Comparison of ENCODE assay signal across 16 cellular contexts in the genomic region with DNA sequence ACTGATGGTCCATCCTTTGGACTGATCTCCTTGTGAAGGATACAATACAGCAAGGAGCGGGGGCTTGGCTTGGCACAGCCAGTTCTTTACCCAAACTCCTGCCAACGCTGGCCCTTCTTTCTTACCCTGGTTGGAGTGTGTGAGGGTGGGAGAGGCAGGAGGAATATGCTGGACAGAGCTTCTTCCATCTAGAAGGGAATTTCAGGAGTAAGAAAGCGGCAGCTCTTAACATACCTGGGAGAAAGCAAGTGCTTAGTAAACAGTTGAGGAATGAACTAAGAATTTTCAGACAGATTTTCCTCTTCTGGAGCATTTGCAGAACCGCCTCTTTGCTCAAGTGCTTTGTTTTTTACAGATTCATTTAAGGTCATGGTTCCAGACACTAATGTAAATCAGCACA.
"Had no signal": no experiment of that assay in that cellular context is flagged by ENCODE, and none has a peak within 500 bp of the region (broad histone marks: within the 10 kb centered on the region; RNA-seq: fewer than 3 reads in every experiment).

No MANE protein-coding gene starts in this region.

- H3K9me3 Mint-ChIP-seq: activated CD4-positive, alpha-beta memory T cell treated with anti-CD3 and anti-CD28 coated beads for 36 hours; activated naive CD8-positive, alpha-beta T cell treated with anti-CD3 and anti-CD28 coated beads for 36 hours; activated T-helper 17 cell treated with anti-CD3 and anti-CD28 coated beads, Interleukin-2, amount 50 U/mL, for 72 hours; nephron progenitor cell; T-helper 1 cell treated with Interleukin-12 subunit alpha and Interleukin-12 subunit beta and Interleukin-4 antibody, amounts not matched to agents 30 μg/mL and 1 μg/mL, for 36 hours had no signal

- H3K27me3 ChIP-seq: tibial nerve had no signal

- H3K4me3 ChIP-seq: tibial nerve had no signal

- H3K36me3 ChIP-seq: tibial nerve had no signal

- ATAC-seq: activated T-helper 17 cell treated with anti-CD3 and anti-CD28 coated beads, Interleukin-2, amount 50 U/mL, for 72 hours had no signal

- H3K36me3 Mint-ChIP-seq: activated CD4-positive, alpha-beta memory T cell treated with anti-CD3 and anti-CD28 coated beads for 36 hours; activated naive CD8-positive, alpha-beta T cell treated with anti-CD3 and anti-CD28 coated beads for 36 hours had no signal

- H3K27me3 Mint-ChIP-seq: activated naive CD8-positive, alpha-beta T cell treated with anti-CD3 and anti-CD28 coated beads for 36 hours had no signal

- H3K4me3 Mint-ChIP-seq: activated CD4-positive, alpha-beta memory T cell treated with anti-CD3 and anti-CD28 coated beads for 36 hours; activated naive CD8-positive, alpha-beta T cell treated with anti-CD3 and anti-CD28 coated beads for 36 hours; activated T-helper 17 cell treated with anti-CD3 and anti-CD28 coated beads, Interleukin-2, amount 50 U/mL, for 72 hours; nephron progenitor cell; T-helper 1 cell treated with Interleukin-12 subunit alpha and Interleukin-12 subunit beta and Interleukin-4 antibody, amounts not matched to agents 30 μg/mL and 1 μg/mL, for 36 hours had no signal

- H3K27ac Mint-ChIP-seq: activated CD4-positive, alpha-beta memory T cell treated with anti-CD3 and anti-CD28 coated beads for 36 hours; activated naive CD8-positive, alpha-beta T cell treated with anti-CD3 and anti-CD28 coated beads for 36 hours; activated T-helper 17 cell treated with anti-CD3 and anti-CD28 coated beads, Interleukin-2, amount 50 U/mL, for 72 hours; T-helper 1 cell treated with Interleukin-12 subunit alpha and Interleukin-12 subunit beta and Interleukin-4 antibody, amounts not matched to agents 30 μg/mL and 1 μg/mL, for 36 hours had no signal

- DNase-seq: activated CD4-positive, alpha-beta memory T cell treated with anti-CD3 and anti-CD28 coated beads for 36 hours; activated CD4-positive, alpha-beta T cell treated with anti-CD3 and anti-CD28 coated beads for 4 hours; activated naive CD4-positive, alpha-beta T cell; activated naive CD8-positive, alpha-beta T cell treated with anti-CD3 and anti-CD28 coated beads for 36 hours; amniotic stem cell; caudate nucleus; hippocampal formation; left cardiac atrium; nephron progenitor cell; occipital lobe; retina; stimulated activated naive CD4-positive, alpha-beta T cell had no signal

- H3K9me3 ChIP-seq: tibial nerve had no signal

- FAIRE-seq: islet of Langerhans had no signal
